In genomic region chr12:62403031-62403430, GRCh38 we compare ENCODE assay signal across 28 cellular contexts.
DNase-seq lines count a peak whose midpoint lies in the region; ATAC-seq, FAIRE-seq and TF ChIP-seq lines count a peak whose summit lies in the region.
"Had no signal": no experiment of that assay in that cellular context is flagged by ENCODE, and none has a peak within 500 bp of the region (broad histone marks: within the 10 kb centered on the region; RNA-seq: fewer than 3 reads in every experiment).

No MANE protein-coding gene starts in this region.

- H3K27ac ChIP-seq in K562 (ENCODE audit: extremely low read depth, low read depth, low read length) = no peak overlapping the region
- H3K27ac ChIP-seq: A549, dorsolateral prefrontal cortex, gastroesophageal sphincter, left ventricle myocardium inferior, PC-9, stomach, thyroid gland, WERI-Rb-1 had no signal

- CTCF ChIA-PET in activated CD4-positive, alpha-beta memory T cell treated with anti-CD3 and anti-CD28 coated beads for 36 hours (lab: Charles Lee) = no interaction called here
- CTCF ChIA-PET in activated CD4-positive, alpha-beta memory T cell treated with anti-CD3 and anti-CD28 coated beads, Interleukin-2, amount 10 ng/mL, durations not matched to agents 7 days and 5 days (lab: Charles Lee) = no interaction called here
- CTCF ChIA-PET in K562 (lab: Yijun Ruan, JAX; ENCODE audit: low intra/inter-chr PET ratio) = no interaction called here

- no peak for TF ChIP-seq POLR2A in K562 (conservative IDR thresholded peaks at IDR 0.05)

- no peak for TF ChIP-seq EP300 in K562 (IDR thresholded peaks at IDR 0.05; ENCODE audit: low read length)

- in situ Hi-C loops in K562 (cut with MboI) = no loop called here

- H2AFZ ChIP-seq in K562 (ENCODE audit: low read depth, low read length) = no peak overlapping the region
- H2AFZ ChIP-seq: PC-9 had no signal

- H3K4me1 ChIP-seq in K562 (replicated peaks in 1 of 2; ENCODE audit: control insufficient read depth in 2 of 2, insufficient read depth in 2 of 2, low read length in 2 of 2) = no peaks in the 10 kb centered on the region
- H3K4me1 ChIP-seq: A549, gastroesophageal sphincter, left ventricle myocardium inferior, stomach, thyroid gland had no signal

- no peaks in the 10 kb centered on the region for H3K9me1 ChIP-seq in K562 (ENCODE audit: control insufficient read depth, insufficient read depth, low read length)

- BruUV-seq in K562 (replicated peaks; lab: Mats Ljungman, UMichigan) = no TSS peak

- H3K36me3 Mint-ChIP-seq in activated CD4-positive, alpha-beta memory T cell treated with anti-CD3 and anti-CD28 coated beads for 36 hours = peaks cover 28% of the 10 kb centered on the region
- peaks cover 63% of the 10 kb centered on the region for H3K36me3 Mint-ChIP-seq in activated CD4-positive, alpha-beta memory T cell treated with anti-CD3 and anti-CD28 coated beads, Interleukin-2, amount 10 ng/mL, durations not matched to agents 7 days and 5 days (ENCODE audit: low read depth)
- H3K36me3 Mint-ChIP-seq in natural killer cell treated with Interleukin-12 subunit alpha and Interleukin-12 subunit beta and Interleukin-15 and Interleukin-18, amount 100 ng/mL, for 72 hours = peaks cover 26% of the 10 kb centered on the region

- H3K4me2 ChIP-seq in K562 (ENCODE audit: insufficient read depth, low read length) = no peak overlapping the region
- H3K4me2 ChIP-seq: A549, PC-9 had no signal

- no peaks in the 10 kb centered on the region for H3K9me3 ChIP-seq in K562 (replicated peaks; ENCODE audit: control insufficient read depth, insufficient read depth, low read depth, low read length)
- H3K9me3 ChIP-seq: A549, gastroesophageal sphincter, left ventricle myocardium inferior, stomach, thyroid gland had no signal

- no peak overlapping the region for H3K4me3 Mint-ChIP-seq in activated CD4-positive, alpha-beta memory T cell treated with anti-CD3 and anti-CD28 coated beads for 36 hours
- no peak overlapping the region for H3K4me3 Mint-ChIP-seq in activated CD4-positive, alpha-beta memory T cell treated with anti-CD3 and anti-CD28 coated beads, Interleukin-2, amount 10 ng/mL, durations not matched to agents 7 days and 5 days
- H3K4me3 Mint-ChIP-seq in natural killer cell treated with Interleukin-12 subunit alpha and Interleukin-12 subunit beta and Interleukin-15 and Interleukin-18, amount 100 ng/mL, for 72 hours = no peak overlapping the region

- TF ChIP-seq RAD21 in K562 (CRISPR knock-in tag; conservative IDR thresholded peaks at IDR 0.05 in 1 of 2, IDR thresholded peaks at IDR 0.05 in 1 of 2) = no peak

- no peak for DNase-seq in activated CD4-positive, alpha-beta memory T cell treated with anti-CD3 and anti-CD28 coated beads for 36 hours
- no peak for DNase-seq in activated CD4-positive, alpha-beta memory T cell treated with anti-CD3 and anti-CD28 coated beads, Interleukin-2, amount 10 ng/mL, durations not matched to agents 7 days and 5 days
- DNase-seq in ELR (ENCODE audit: low read depth) (peak; percentile 31), K562 (ENCODE audit: extremely low read depth in 1 of 4, low spot score in 3 of 4) (no peak), ureter (ENCODE audit: low spot score) (no peak)
- no peak for DNase-seq in natural killer cell treated with Interleukin-12 subunit alpha and Interleukin-12 subunit beta and Interleukin-15 and Interleukin-18, amount 100 ng/mL, for 72 hours (ENCODE audit: low spot score)
- DNase-seq in central memory CD4-positive, alpha-beta T cell = no peak
- DNase-seq: activated CD4-positive, alpha-beta T cell treated with anti-CD3 and anti-CD28 coated beads, Interleukin-2, amount 50 U/mL, for 4 hours; AML-193; cerebellar nuclear complex; dorsolateral prefrontal cortex; left ventricle myocardium inferior; NCI-H1092 treated with DMSO at 0.1 percent for 48 hours; NCI-H187; NCI-H2171 treated with DMSO at 0.1 percent for 48 hours; NCI-H524; PC-9; SIG-M5; stomach; T-helper 9 cell; thyroid gland; WERI-Rb-1 had no signal

- no peak for TF ChIP-seq CTCF in K562 (IDR thresholded peaks at IDR 0.05 in 2 of 3, conservative IDR thresholded peaks at IDR 0.05 in 1 of 3; ENCODE audit: insufficient read depth in 2 of 3, low read depth in 1 of 3, low read length in 3 of 3)

- no peaks in the 10 kb centered on the region for H3K27me3 Mint-ChIP-seq in activated CD4-positive, alpha-beta memory T cell treated with anti-CD3 and anti-CD28 coated beads for 36 hours
- H3K27me3 Mint-ChIP-seq in activated CD4-positive, alpha-beta memory T cell treated with anti-CD3 and anti-CD28 coated beads, Interleukin-2, amount 10 ng/mL, durations not matched to agents 7 days and 5 days = no peaks in the 10 kb centered on the region
- no peaks in the 10 kb centered on the region for H3K27me3 Mint-ChIP-seq in natural killer cell treated with Interleukin-12 subunit alpha and Interleukin-12 subunit beta and Interleukin-15 and Interleukin-18, amount 100 ng/mL, for 72 hours

- H3K27ac Mint-ChIP-seq in activated CD4-positive, alpha-beta memory T cell treated with anti-CD3 and anti-CD28 coated beads for 36 hours = peak overlapping the region; percentile 2
- H3K27ac Mint-ChIP-seq in activated CD4-positive, alpha-beta memory T cell treated with anti-CD3 and anti-CD28 coated beads, Interleukin-2, amount 10 ng/mL, durations not matched to agents 7 days and 5 days = no peak overlapping the region
- H3K27ac Mint-ChIP-seq in natural killer cell treated with Interleukin-12 subunit alpha and Interleukin-12 subunit beta and Interleukin-15 and Interleukin-18, amount 100 ng/mL, for 72 hours = peak overlapping the region; percentile 4 to 36

- no peak overlapping the region for H3K9ac ChIP-seq in K562 (ENCODE audit: insufficient read depth in 1 of 2, low read depth in 2 of 2, low read length in 2 of 2)

- no peaks in the 10 kb centered on the region for H3K27me3 ChIP-seq in K562 (ENCODE audit: control insufficient read depth in 2 of 2, insufficient read depth in 2 of 2, low read length in 2 of 2)
- H3K27me3 ChIP-seq: dorsolateral prefrontal cortex, gastroesophageal sphincter, stomach, thyroid gland had no signal

- POLR2A ChIA-PET in activated CD4-positive, alpha-beta memory T cell treated with anti-CD3 and anti-CD28 coated beads for 36 hours (lab: Charles Lee) = interaction anchor here (0.7 kb wide), 1 partner anchor 388 kb away, joined by 3 read pairs; no protein-coding TSS in a partner anchor
- POLR2A ChIA-PET in activated CD4-positive, alpha-beta memory T cell treated with anti-CD3 and anti-CD28 coated beads, Interleukin-2, amount 10 ng/mL, durations not matched to agents 7 days and 5 days (lab: Charles Lee) = no interaction called here
- POLR2A ChIA-PET in K562 (lab: Yijun Ruan, JAX) = no interaction called here

- intact Hi-C loops in activated CD4-positive, alpha-beta memory T cell treated with anti-CD3 and anti-CD28 coated beads for 36 hours (cut with micrococcal nuclease) = no loop called here
- intact Hi-C loops in K562 (cut with micrococcal nuclease) = no loop called here

- peaks cover 92% of the 10 kb centered on the region for H3K36me3 ChIP-seq in K562 (ENCODE audit: control insufficient read depth, insufficient read depth, low read length)

- ATAC-seq in K562 (peak; percentile 33; the same call in 2 of the 3 replicates), HG02840 (IDR thresholded peaks at IDR 0.05; ENCODE audit: low FRiP score, unreplicated experiment) (no peak)
- ATAC-seq in natural killer cell treated with Interleukin-12 subunit alpha and Interleukin-12 subunit beta and Interleukin-15 and Interleukin-18, amount 100 ng/mL, for 72 hours = no peak
- ATAC-seq: A549, gastroesophageal sphincter had no signal

- H3K79me2 ChIP-seq in K562 (ENCODE audit: control insufficient read depth, insufficient read depth, low read length) = peaks cover 4% of the 10 kb centered on the region; the same call in 1 of the 3 replicates

- no peaks in the 10 kb centered on the region for H3K9me3 Mint-ChIP-seq in activated CD4-positive, alpha-beta memory T cell treated with anti-CD3 and anti-CD28 coated beads for 36 hours
- no peaks in the 10 kb centered on the region for H3K9me3 Mint-ChIP-seq in activated CD4-positive, alpha-beta memory T cell treated with anti-CD3 and anti-CD28 coated beads, Interleukin-2, amount 10 ng/mL, durations not matched to agents 7 days and 5 days
- H3K9me3 Mint-ChIP-seq in natural killer cell treated with Interleukin-12 subunit alpha and Interleukin-12 subunit beta and Interleukin-15 and Interleukin-18, amount 100 ng/mL, for 72 hours = no peaks in the 10 kb centered on the region

- H3K4me1 Mint-ChIP-seq in activated CD4-positive, alpha-beta memory T cell treated with anti-CD3 and anti-CD28 coated beads for 36 hours (ENCODE audit: low read depth) = peaks cover 13% of the 10 kb centered on the region
- H3K4me1 Mint-ChIP-seq in activated CD4-positive, alpha-beta memory T cell treated with anti-CD3 and anti-CD28 coated beads, Interleukin-2, amount 10 ng/mL, durations not matched to agents 7 days and 5 days = peaks cover 2% of the 10 kb centered on the region
- peaks cover 10 to 12% of the 10 kb centered on the region in 2 donors for H3K4me1 Mint-ChIP-seq in natural killer cell treated with Interleukin-12 subunit alpha and Interleukin-12 subunit beta and Interleukin-15 and Interleukin-18, amount 100 ng/mL, for 72 hours (ENCODE audit: low read depth in 2 of 2)

- no peak overlapping the region for H3K4me3 ChIP-seq in K562
- H3K4me3 ChIP-seq: A549, dorsolateral prefrontal cortex, gastroesophageal sphincter, left ventricle myocardium inferior, PC-9, stomach, thyroid gland had no signal

- FAIRE-seq in K562 (lab: Jason Lieb, UNC) = no peak
- FAIRE-seq: A549, GM12892, H1, islet of Langerhans had no signal

- H4K20me1 ChIP-seq in K562 (replicated peaks; ENCODE audit: control insufficient read depth, insufficient read depth, low read length) = no peaks in the 10 kb centered on the region

TF ChIP-seq in K562, 482 proteins besides CTCF, POLR2A, EP300 and RAD21:
- TF ChIP-seq SRSF7 (optimal IDR thresholded peaks at IDR 0.05; ENCODE audit: low read depth, low read length) (no peak), SRSF9 (IDR thresholded peaks at IDR 0.05; ENCODE audit: borderline replicate concordance, low read depth, low read length) (no peak), LEF1 (IDR thresholded peaks at IDR 0.05) (no peak), ZZZ3 (IDR thresholded peaks at IDR 0.05) (no peak), HNRNPLL (IDR thresholded peaks at IDR 0.05; ENCODE audit: low read depth, low read length, poor library complexity, severe bottlenecking) (no peak), CBFB (CRISPR knock-in tag; IDR thresholded peaks at IDR 0.05) (no peak), SIN3A (IDR thresholded peaks at IDR 0.05; ENCODE audit: borderline replicate concordance in 2 of 2, control insufficient read depth in 1 of 2, low read depth in 2 of 2, low read length in 2 of 2) (no peak)
